Comparison of ENCODE assay signal across 3 cellular contexts in genomic region chr3:141740349-141740748, GRCh38.
TF ChIP-seq lines count a peak whose summit lies in the region.

No MANE protein-coding gene starts in this region.

TF ChIP-seq in SK-N-SH, 30 proteins besides CTCF, POLR2A, EP300 and RAD21:
- TF ChIP-seq, protein P1, sequence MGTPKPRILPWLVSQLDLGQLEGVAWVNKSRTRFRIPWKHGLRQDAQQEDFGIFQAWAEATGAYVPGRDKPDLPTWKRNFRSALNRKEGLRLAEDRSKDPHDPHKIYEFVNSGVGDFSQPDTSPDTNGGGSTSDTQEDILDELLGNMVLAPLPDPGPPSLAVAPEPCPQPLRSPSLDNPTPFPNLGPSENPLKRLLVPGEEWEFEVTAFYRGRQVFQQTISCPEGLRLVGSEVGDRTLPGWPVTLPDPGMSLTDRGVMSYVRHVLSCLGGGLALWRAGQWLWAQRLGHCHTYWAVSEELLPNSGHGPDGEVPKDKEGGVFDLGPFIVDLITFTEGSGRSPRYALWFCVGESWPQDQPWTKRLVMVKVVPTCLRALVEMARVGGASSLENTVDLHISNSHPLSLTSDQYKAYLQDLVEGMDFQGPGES (IDR thresholded peaks at IDR 0.05; ENCODE audit: low read depth, low read length): no peak

TF ChIP-seq in SK-N-SH treated with all-trans-retinoic acid at 6 μM for 48 hours, 23 proteins besides CTCF, POLR2A, EP300 and RAD21 (continued from another document):
- TF ChIP-seq TOX (CRISPR knock-in tag; IDR thresholded peaks at IDR 0.05; ENCODE audit: borderline replicate concordance): no peak
- no peak for TF ChIP-seq CSDC2 (CRISPR knock-in tag; IDR thresholded peaks at IDR 0.05)
- TF ChIP-seq PATZ1 (CRISPR knock-in tag; IDR thresholded peaks at IDR 0.05; ENCODE audit: borderline replicate concordance): no peak
- TF ChIP-seq ARNTL (CRISPR knock-in tag; IDR thresholded peaks at IDR 0.05; ENCODE audit: borderline replicate concordance, low read depth): no peak
- TF ChIP-seq ZNF70 (CRISPR knock-in tag; IDR thresholded peaks at IDR 0.05): no peak
- TF ChIP-seq TCF4 (CRISPR knock-in tag; IDR thresholded peaks at IDR 0.05; ENCODE audit: borderline replicate concordance): no peak
- no peak for TF ChIP-seq ZC3H10 (CRISPR knock-in tag; IDR thresholded peaks at IDR 0.05)
- no peak for TF ChIP-seq POU6F1 (CRISPR knock-in tag; IDR thresholded peaks at IDR 0.05; ENCODE audit: borderline replicate concordance, low read depth)
- no peak for TF ChIP-seq ZNF565 (CRISPR knock-in tag; conservative IDR thresholded peaks at IDR 0.05; ENCODE audit: low read depth)
- no peak for TF ChIP-seq RARB (CRISPR knock-in tag; IDR thresholded peaks at IDR 0.05)
- no peak for TF ChIP-seq GLIS3 (CRISPR knock-in tag; IDR thresholded peaks at IDR 0.05)
- TF ChIP-seq ZNF8 (CRISPR knock-in tag; IDR thresholded peaks at IDR 0.05): no peak
- no peak for TF ChIP-seq ESRRG (CRISPR knock-in tag; IDR thresholded peaks at IDR 0.05)
- TF ChIP-seq OSR1 (CRISPR knock-in tag; IDR thresholded peaks at IDR 0.05): no peak

TF ChIP-seq in GM12891, 5 proteins besides CTCF, POLR2A, EP300 and RAD21 (continued from another document):
- TF ChIP-seq SPI1 (IDR thresholded peaks at IDR 0.05; ENCODE audit: low read depth, low read length) (no peak), POLR2AphosphoS5 (IDR thresholded peaks at IDR 0.05; ENCODE audit: low read depth, low read length) (no peak), PAX5 (IDR thresholded peaks at IDR 0.05; ENCODE audit: insufficient read depth, low read length, severe bottlenecking) (no peak)
